In the genomic region with DNA sequence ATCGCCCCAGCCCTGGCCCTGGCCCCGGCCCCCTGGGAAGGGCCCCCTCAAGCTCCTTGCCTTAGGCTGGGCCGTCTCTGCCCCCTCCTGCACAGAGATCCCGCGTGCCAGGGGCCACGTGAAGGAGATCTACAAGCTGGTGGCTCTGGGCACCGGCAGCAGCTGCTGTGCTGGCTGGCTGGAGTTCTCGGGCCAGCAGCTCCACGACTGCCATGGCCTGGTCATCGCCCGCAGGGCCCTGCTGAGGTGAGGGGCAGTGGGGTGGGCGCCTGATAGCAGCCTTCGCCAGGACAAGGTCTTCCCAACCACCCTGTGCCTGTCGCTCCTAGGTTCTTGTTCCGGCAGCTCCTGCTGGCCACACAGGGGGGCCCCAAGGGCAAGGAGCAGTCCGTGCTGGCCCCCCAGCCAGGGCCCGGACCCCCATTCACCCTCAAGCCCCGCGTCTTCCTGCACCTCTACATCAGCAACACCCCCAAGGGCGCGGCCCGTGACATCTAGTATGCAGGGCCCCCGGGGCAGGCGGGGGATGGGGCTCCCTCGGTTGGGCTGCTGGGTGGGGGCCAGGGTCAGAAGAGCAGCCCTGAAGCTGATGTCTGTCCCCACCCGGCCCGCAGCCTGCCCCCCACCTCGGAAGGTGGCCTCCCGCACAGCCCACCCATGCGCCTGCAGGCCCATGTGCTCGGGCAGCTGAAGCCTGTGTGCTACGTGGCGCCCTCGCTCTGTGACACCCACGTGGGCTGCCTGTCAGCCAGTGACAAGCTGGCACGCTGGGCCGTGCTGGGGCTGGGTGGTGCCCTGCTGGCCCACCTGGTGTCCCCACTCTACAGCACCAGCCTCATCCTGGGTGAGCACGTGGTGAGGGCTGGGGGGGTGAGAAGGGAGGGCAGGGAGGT, we compare ENCODE assay signal across 15 cellular contexts. TPM values are rescaled to one million over a fixed set of nuclear protein-coding genes. Genes with fewer than 3 reads are reported as not detected.
DNase-seq lines count a peak whose midpoint lies in the region; ATAC-seq, FAIRE-seq and TF ChIP-seq lines count a peak whose summit lies in the region.
"Had no signal": no experiment of that assay in that cellular context is flagged by ENCODE, and none has a peak within 500 bp of the region (broad histone marks: within the 10 kb centered on the region; RNA-seq: fewer than 3 reads in every experiment).

No MANE protein-coding gene starts in this region.

- H3K9me3 ChIP-seq in HepG2 (ENCODE audit: low read length), result no peaks in the 10 kb centered on the region
- no peaks in the 10 kb centered on the region for H3K9me3 ChIP-seq in right lobe of liver
- no peaks in the 10 kb centered on the region for H3K9me3 ChIP-seq in hepatocyte (ENCODE audit: low read depth)
- H3K9me3 ChIP-seq in suprapubic skin, result no peaks in the 10 kb centered on the region

- peak; percentile 6 for ATAC-seq in HepG2
- ATAC-seq in right lobe of liver, result no peak
- no peak for ATAC-seq in GM21360 (IDR thresholded peaks at IDR 0.05; ENCODE audit: unreplicated experiment)

- intact Hi-C loops in HepG2 (cut with micrococcal nuclease; ENCODE audit: unreplicated experiment), result loop anchor here (5.0 kb wide), 1 partner anchor 533 kb away; no protein-coding TSS in a partner anchor
- intact Hi-C loops in right lobe of liver (cut with DNase I), result no loop called here
- intact Hi-C loops in CD14-positive monocyte (cut with micrococcal nuclease), result loop anchor here in 1 of 2 donors (10.0 kb wide), 1 partner anchor 51 kb away; the partner anchor contains the start of genes DNAAF1 and HSDL1

- TF ChIP-seq CTCF in HepG2 (CRISPR knock-in tag; IDR thresholded peaks at IDR 0.05) (no peak), right lobe of liver (IDR thresholded peaks at IDR 0.05) (no peak), hepatocyte (IDR thresholded peaks at IDR 0.05; ENCODE audit: poor library complexity) (no peak), suprapubic skin (IDR thresholded peaks at IDR 0.05) (no peak), CD14-positive monocyte (IDR thresholded peaks at IDR 0.05) (no peak)

- no peak for FAIRE-seq in HepG2 (lab: Jason Lieb, UNC)
- FAIRE-seq: GM12892 had no signal

- no peak for TF ChIP-seq EP300 in HepG2 (IDR thresholded peaks at IDR 0.05; ENCODE audit: low read depth in 2 of 2, low read length in 2 of 2)
- TF ChIP-seq EP300 in HepG2 (CRISPR knock-in tag; IDR thresholded peaks at IDR 0.05; ENCODE audit: borderline replicate concordance), result no peak
- no peak for TF ChIP-seq EP300 in suprapubic skin (IDR thresholded peaks at IDR 0.05)

- H4K20me1 ChIP-seq in HepG2 (ENCODE audit: insufficient read depth, low read length), result no peaks in the 10 kb centered on the region
- H4K20me1 ChIP-seq in hepatocyte (ENCODE audit: insufficient read depth, poor library complexity, severe bottlenecking), result no peaks in the 10 kb centered on the region

- H3K4me1 ChIP-seq in HepG2 (ENCODE audit: insufficient read depth, low read length), result no peaks in the 10 kb centered on the region
- no peaks in the 10 kb centered on the region for H3K4me1 ChIP-seq in right lobe of liver
- no peaks in the 10 kb centered on the region for H3K4me1 ChIP-seq in hepatocyte (ENCODE audit: insufficient read depth)
- peaks cover 42% of the 10 kb centered on the region for H3K4me1 ChIP-seq in suprapubic skin

- peaks cover 30% of the 10 kb centered on the region for H3K4me1 Mint-ChIP-seq in CD14-positive monocyte

- H3K79me2 ChIP-seq in HepG2 (ENCODE audit: insufficient read depth, low read length) (no peaks in the 10 kb centered on the region), hepatocyte (no peaks in the 10 kb centered on the region)

- no TSS peak for BruUV-seq in HepG2 (replicated peaks; lab: Mats Ljungman, UMichigan)

- no peak for TF ChIP-seq RAD21 in HepG2 (CRISPR knock-in tag; IDR thresholded peaks at IDR 0.05)

- H3K27me3 ChIP-seq in HepG2 (ENCODE audit: control insufficient read depth in 1 of 2, insufficient read depth in 2 of 2, low read length in 2 of 2) (peaks cover 25 to 77% of the 10 kb centered on the region in 2 experiments; a peak in 4 of 5 replicates), right lobe of liver (no peaks in the 10 kb centered on the region), hepatocyte (no peaks in the 10 kb centered on the region), suprapubic skin (no peaks in the 10 kb centered on the region)

- H3K27ac ChIP-seq in HepG2 (ENCODE audit: extremely low read length, insufficient read depth, low read length) (no peak overlapping the region), right lobe of liver (no peak overlapping the region), hepatocyte (no peak overlapping the region), suprapubic skin (no peak overlapping the region)
- H3K27ac ChIP-seq: RWPE1 had no signal

- no peak overlapping the region for H3K4me3 Mint-ChIP-seq in CD14-positive monocyte

- no peak for TF ChIP-seq POLR2A in HepG2 (IDR thresholded peaks at IDR 0.05; ENCODE audit: insufficient read depth in 1 of 2, low read depth in 2 of 2, low read length in 2 of 2)
- no peak for TF ChIP-seq POLR2A in right lobe of liver (IDR thresholded peaks at IDR 0.05)
- TF ChIP-seq POLR2A in suprapubic skin (IDR thresholded peaks at IDR 0.05), result no peak

- CTCF ChIA-PET in HepG2 (lab: Yijun Ruan, JAX; ENCODE audit: low intra/inter-chr PET ratio, low total read pairs), result no interaction called here

- H3K27ac Mint-ChIP-seq in CD14-positive monocyte, result no peak overlapping the region

- no peaks in the 10 kb centered on the region for H3K9me2 ChIP-seq in hepatocyte (replicated peaks; ENCODE audit: insufficient read depth)

- no peak overlapping the region for H3K4me2 ChIP-seq in HepG2 (ENCODE audit: low read depth, low read length)
- H3K4me2 ChIP-seq in hepatocyte, result no peak overlapping the region

- H3K9ac ChIP-seq in HepG2 (ENCODE audit: insufficient read depth, low read depth, low read length), result no peak overlapping the region

- H3K36me3 Mint-ChIP-seq in CD14-positive monocyte, result no peaks in the 10 kb centered on the region

- H3K9me3 Mint-ChIP-seq in CD14-positive monocyte, result no peaks in the 10 kb centered on the region

- no peaks in the 10 kb centered on the region for H3K36me3 ChIP-seq in HepG2 (replicated peaks in 1 of 2; ENCODE audit: control insufficient read depth in 1 of 2, insufficient read depth in 2 of 2, low read length in 2 of 2)
- H3K36me3 ChIP-seq in right lobe of liver, result no peaks in the 10 kb centered on the region
- no peaks in the 10 kb centered on the region for H3K36me3 ChIP-seq in hepatocyte (replicated peaks; ENCODE audit: insufficient read depth, low read depth)
- H3K36me3 ChIP-seq in suprapubic skin, result peaks cover 3% of the 10 kb centered on the region

- peaks cover 0 to 14% (median 5%) of the 10 kb centered on the region in 3 donors for H3K27me3 Mint-ChIP-seq in CD14-positive monocyte (ENCODE audit: low read depth in 3 of 3)

- WGBS in HepG2 (ENCODE audit: low lambda C conversion rate), result 42% methylated on average over 12 of the region's 38 CpGs
- WGBS in right lobe of liver (ENCODE audit: insufficient coverage, low coverage, low lambda C conversion rate, missing lambda C conversion rate), result no CpG with 5 or more reads among the region's 38 CpGs
- WGBS in hepatocyte (ENCODE audit: low lambda C conversion rate, missing lambda C conversion rate), result 89% methylated on average over 34 of the region's 38 CpGs
- WGBS in suprapubic skin, result 47% methylated on average over 3 of the region's 38 CpGs

- in situ Hi-C loops in HepG2 (cut with HindIII; ENCODE audit: extremely low pct_ligation_motif_present, low pct_unique_long_range_greater_than_20kb), result loop anchor here (25.0 kb wide), 1 partner anchor 233 kb away; the partner anchor contains the start of genes NECAB2 and OSGIN1

- DNase-seq in HepG2 (ENCODE audit: low spot score), result no peak
- DNase-seq in right lobe of liver, result no peak
- DNase-seq in hepatocyte (ENCODE audit: low spot score), result peak; percentile 4
- DNase-seq in suprapubic skin (ENCODE audit: low spot score in 2 of 2), result no peak
- no peak for DNase-seq in CD14-positive monocyte (ENCODE audit: low spot score)
- DNase-seq: 8988T, GOT3, KG1, NCI-H1417 treated with DMSO at 0.1 percent for 48 hours, NCI-H2029, NCI-H446 had no signal

- H2AFZ ChIP-seq in HepG2 (ENCODE audit: low read length), result no peak overlapping the region
- H2AFZ ChIP-seq in hepatocyte, result no peak overlapping the region

- H3K4me3 ChIP-seq in HepG2 (replicated peaks in 1 of 3; ENCODE audit: insufficient read depth in 1 of 3, low read depth in 2 of 3, low read length in 3 of 3) (no peak overlapping the region), right lobe of liver (no peak overlapping the region), hepatocyte (no peak overlapping the region), suprapubic skin (peak overlapping the region; percentile 43)

- POLR2A ChIA-PET in HepG2 (lab: Yijun Ruan, JAX), result no interaction called here

RNA-seq across cellular contexts. Expression of gene ADAD2, which starts 4.5 kb away (rescaled TPM):
- total RNA-seq in HepG2 (2016; rRNA removed; fragmentation: Illumina TruSeq; extraction: Trizol) (not detected in 2 replicates), right lobe of liver (1 to 10 TPM in 1 of 6 experiments, under 1 TPM in 1, not detected in 4; 0.87 to 1.0 TPM), hepatocyte (not detected in 2 replicates), suprapubic skin (1 to 10 TPM in 3 of 4 donors, not detected in 1; 1.9 to 2.6 (median 2.4) TPM)
- total RNA-seq in HepG2 (2016; cell fraction: cytosol; rRNA removed; fragmentation: Illumina TruSeq; extraction: Trizol; ENCODE audit: low read depth), result not detected in 2 replicates
- total RNA-seq in HepG2 (2016; cell fraction: insoluble cytoplasmic fraction; rRNA removed; fragmentation: Illumina TruSeq; extraction: Trizol), result not detected in 2 replicates
- not detected in 2 replicates for total RNA-seq in HepG2 (2016; cell fraction: membrane; rRNA removed; fragmentation: Illumina TruSeq; extraction: Trizol)
- total RNA-seq in HepG2 (2016; cell fraction: nucleus; rRNA removed; fragmentation: Illumina TruSeq; extraction: Trizol), result not detected in 2 replicates
- polyA plus RNA-seq in HepG2 (2011; rRNA removed) (not detected in 2 replicates), hepatocyte (0.30 TPM in 1 of 2 replicates, not detected in the other), CD14-positive monocyte (not detected)
- polyA plus RNA-seq in HepG2 (2011; cell fraction: cytosol; rRNA removed), result 0.03 TPM in 1 of 2 replicates, not detected in the other
- not detected in 2 replicates for polyA plus RNA-seq in HepG2 (2011; cell fraction: nucleus; rRNA removed)
- polyA plus RNA-seq in HepG2 (2012), result not detected in 2 replicates
- polyA plus RNA-seq in HepG2 (2016; cell fraction: cytosol; fragmentation: Illumina TruSeq; extraction: Trizol; ENCODE audit: low read depth), result not detected in 2 replicates
- polyA plus RNA-seq in HepG2 (2016; cell fraction: insoluble cytoplasmic fraction; fragmentation: Illumina TruSeq; extraction: Trizol; ENCODE audit: low read depth), result not detected in 2 replicates
- polyA plus RNA-seq in HepG2 (2016; cell fraction: membrane; fragmentation: Illumina TruSeq; extraction: Trizol; ENCODE audit: low read depth), result not detected in 2 replicates
- not detected in 2 replicates for polyA plus RNA-seq in HepG2 (2016; cell fraction: nucleus; fragmentation: Illumina TruSeq; extraction: Trizol; ENCODE audit: insufficient read depth, low read depth)
- polyA minus RNA-seq in HepG2 (2011; rRNA and poly(A)+ RNA removed; ENCODE audit: low replicate concordance), result not detected in 2 replicates
- not detected in 2 replicates for polyA minus RNA-seq in HepG2 (2011; cell fraction: cytosol; rRNA and poly(A)+ RNA removed)
- polyA minus RNA-seq in HepG2 (2011; cell fraction: nucleus; rRNA and poly(A)+ RNA removed), result not detected in 2 replicates
- polyA plus RNA-seq: BJ had no signal

RNA-seq across cellular contexts. Expression of gene TAF1C, which starts 8.6 kb away (rescaled TPM):
- 8.3 and 15.6 TPM in 2 replicates for total RNA-seq in HepG2 (2016; rRNA removed; fragmentation: Illumina TruSeq; extraction: Trizol)
- total RNA-seq in HepG2 (2016; cell fraction: cytosol; rRNA removed; fragmentation: Illumina TruSeq; extraction: Trizol; ENCODE audit: low read depth), result 9.0 and 11.9 TPM in 2 replicates
- total RNA-seq in HepG2 (2016; cell fraction: insoluble cytoplasmic fraction; rRNA removed; fragmentation: Illumina TruSeq; extraction: Trizol), result 5.7 and 17.7 TPM in 2 replicates
- 9.2 and 10.3 TPM in 2 replicates for total RNA-seq in HepG2 (2016; cell fraction: membrane; rRNA removed; fragmentation: Illumina TruSeq; extraction: Trizol)
- total RNA-seq in HepG2 (2016; cell fraction: nucleus; rRNA removed; fragmentation: Illumina TruSeq; extraction: Trizol), result 33.5 and 39.8 TPM in 2 replicates
- polyA plus RNA-seq in HepG2 (2011; rRNA removed), result 20.8 and 25.2 TPM in 2 replicates
- polyA plus RNA-seq in HepG2 (2011; cell fraction: cytosol; rRNA removed), result 6.5 and 8.8 TPM in 2 replicates
- 318 and 424 TPM in 2 replicates for polyA plus RNA-seq in HepG2 (2011; cell fraction: nucleus; rRNA removed)
- 24.5 and 34.3 TPM in 2 replicates for polyA plus RNA-seq in HepG2 (2012)
- polyA plus RNA-seq in HepG2 (2016; cell fraction: cytosol; fragmentation: Illumina TruSeq; extraction: Trizol; ENCODE audit: low read depth), result 1.1 and 1.7 TPM in 2 replicates
- 9.1 and 13.0 TPM in 2 replicates for polyA plus RNA-seq in HepG2 (2016; cell fraction: insoluble cytoplasmic fraction; fragmentation: Illumina TruSeq; extraction: Trizol; ENCODE audit: low read depth)
- polyA plus RNA-seq in HepG2 (2016; cell fraction: membrane; fragmentation: Illumina TruSeq; extraction: Trizol; ENCODE audit: low read depth), result 1.9 and 2.6 TPM in 2 replicates
- polyA plus RNA-seq in HepG2 (2016; cell fraction: nucleus; fragmentation: Illumina TruSeq; extraction: Trizol; ENCODE audit: insufficient read depth, low read depth), result 119 and 132 TPM in 2 replicates
- polyA minus RNA-seq in HepG2 (2011; rRNA and poly(A)+ RNA removed; ENCODE audit: low replicate concordance), result 40.8 and 57.1 TPM in 2 replicates
- polyA minus RNA-seq in HepG2 (2011; cell fraction: cytosol; rRNA and poly(A)+ RNA removed), result 4.0 and 5.1 TPM in 2 replicates
- polyA minus RNA-seq in HepG2 (2011; cell fraction: nucleus; rRNA and poly(A)+ RNA removed), result 62.5 and 75.1 TPM in 2 replicates
- total RNA-seq in right lobe of liver, result 10 to 100 TPM; 11.0 to 28.3 (median 19.3) TPM
- 30.2 and 32.8 TPM in 2 replicates for total RNA-seq in hepatocyte
- 39.2 and 58.0 TPM in 2 replicates for polyA plus RNA-seq in hepatocyte
- total RNA-seq in suprapubic skin, result 10 to 100 TPM; 46.7 to 75.5 (median 55.2) TPM
- polyA plus RNA-seq in CD14-positive monocyte, result 1 to 10 TPM; 4.0 to 4.5 TPM

RNA-seq across cellular contexts. Expression of gene KCNG4, which starts 44.4 kb away (rescaled TPM):
- not detected in 2 replicates for total RNA-seq in HepG2 (2016; rRNA removed; fragmentation: Illumina TruSeq; extraction: Trizol)
- total RNA-seq in HepG2 (2016; cell fraction: cytosol; rRNA removed; fragmentation: Illumina TruSeq; extraction: Trizol; ENCODE audit: low read depth), result not detected in 2 replicates
- not detected in 2 replicates for total RNA-seq in HepG2 (2016; cell fraction: insoluble cytoplasmic fraction; rRNA removed; fragmentation: Illumina TruSeq; extraction: Trizol)
- total RNA-seq in HepG2 (2016; cell fraction: membrane; rRNA removed; fragmentation: Illumina TruSeq; extraction: Trizol), result not detected in 2 replicates
- total RNA-seq in HepG2 (2016; cell fraction: nucleus; rRNA removed; fragmentation: Illumina TruSeq; extraction: Trizol), result not detected in 2 replicates
- not detected in 2 replicates for polyA plus RNA-seq in HepG2 (2011; rRNA removed)
- polyA plus RNA-seq in HepG2 (2011; cell fraction: cytosol; rRNA removed), result not detected in 2 replicates
- not detected in 2 replicates for polyA plus RNA-seq in HepG2 (2011; cell fraction: nucleus; rRNA removed)
- not detected in 2 replicates for polyA plus RNA-seq in HepG2 (2012)
- not detected in 2 replicates for polyA plus RNA-seq in HepG2 (2016; cell fraction: cytosol; fragmentation: Illumina TruSeq; extraction: Trizol; ENCODE audit: low read depth)
- not detected in 2 replicates for polyA plus RNA-seq in HepG2 (2016; cell fraction: insoluble cytoplasmic fraction; fragmentation: Illumina TruSeq; extraction: Trizol; ENCODE audit: low read depth)
- polyA plus RNA-seq in HepG2 (2016; cell fraction: membrane; fragmentation: Illumina TruSeq; extraction: Trizol; ENCODE audit: low read depth), result not detected in 2 replicates
- polyA plus RNA-seq in HepG2 (2016; cell fraction: nucleus; fragmentation: Illumina TruSeq; extraction: Trizol; ENCODE audit: insufficient read depth, low read depth), result not detected in 2 replicates
- polyA minus RNA-seq in HepG2 (2011; rRNA and poly(A)+ RNA removed; ENCODE audit: low replicate concordance), result 0.02 TPM in 1 of 2 replicates, not detected in the other
- polyA minus RNA-seq in HepG2 (2011; cell fraction: cytosol; rRNA and poly(A)+ RNA removed), result not detected in 2 replicates
- polyA minus RNA-seq in HepG2 (2011; cell fraction: nucleus; rRNA and poly(A)+ RNA removed), result not detected in 2 replicates
- total RNA-seq in right lobe of liver, result not detected
- total RNA-seq in hepatocyte, result not detected in 2 replicates
- not detected in 2 replicates for polyA plus RNA-seq in hepatocyte
- not detected for total RNA-seq in suprapubic skin
- polyA plus RNA-seq in CD14-positive monocyte, result not detected
- polyA plus RNA-seq: BJ had no signal

RNA-seq across cellular contexts. Expression of gene DNAAF1, which starts 50.3 kb away (rescaled TPM):
- total RNA-seq in HepG2 (2016; rRNA removed; fragmentation: Illumina TruSeq; extraction: Trizol), result 0.04 TPM in 1 of 2 replicates, not detected in the other
- total RNA-seq in HepG2 (2016; cell fraction: cytosol; rRNA removed; fragmentation: Illumina TruSeq; extraction: Trizol; ENCODE audit: low read depth), result not detected in 2 replicates
- total RNA-seq in HepG2 (2016; cell fraction: insoluble cytoplasmic fraction; rRNA removed; fragmentation: Illumina TruSeq; extraction: Trizol), result 0.09 TPM in 1 of 2 replicates, not detected in the other
- total RNA-seq in HepG2 (2016; cell fraction: membrane; rRNA removed; fragmentation: Illumina TruSeq; extraction: Trizol), result 0.21 and 0.28 TPM in 2 replicates
- total RNA-seq in HepG2 (2016; cell fraction: nucleus; rRNA removed; fragmentation: Illumina TruSeq; extraction: Trizol), result 0.22 and 0.25 TPM in 2 replicates
- polyA plus RNA-seq in HepG2 (2011; rRNA removed), result 0.07 TPM in 1 of 2 replicates, not detected in the other
- not detected in 2 replicates for polyA plus RNA-seq in HepG2 (2011; cell fraction: cytosol; rRNA removed)
- polyA plus RNA-seq in HepG2 (2011; cell fraction: nucleus; rRNA removed), result 0.10 and 0.48 TPM in 2 replicates
- 0.09 TPM in 1 of 2 replicates, not detected in the other for polyA plus RNA-seq in HepG2 (2012)
- not detected in 2 replicates for polyA plus RNA-seq in HepG2 (2016; cell fraction: cytosol; fragmentation: Illumina TruSeq; extraction: Trizol; ENCODE audit: low read depth)
- not detected in 2 replicates for polyA plus RNA-seq in HepG2 (2016; cell fraction: insoluble cytoplasmic fraction; fragmentation: Illumina TruSeq; extraction: Trizol; ENCODE audit: low read depth)
- polyA plus RNA-seq in HepG2 (2016; cell fraction: membrane; fragmentation: Illumina TruSeq; extraction: Trizol; ENCODE audit: low read depth), result not detected in 2 replicates
- polyA plus RNA-seq in HepG2 (2016; cell fraction: nucleus; fragmentation: Illumina TruSeq; extraction: Trizol; ENCODE audit: insufficient read depth, low read depth), result 0.35 and 0.44 TPM in 2 replicates
- 0.37 TPM in 1 of 2 replicates, not detected in the other for polyA minus RNA-seq in HepG2 (2011; rRNA and poly(A)+ RNA removed; ENCODE audit: low replicate concordance)
- not detected in 2 replicates for polyA minus RNA-seq in HepG2 (2011; cell fraction: cytosol; rRNA and poly(A)+ RNA removed)
- 0.37 TPM in 1 of 2 replicates, not detected in the other for polyA minus RNA-seq in HepG2 (2011; cell fraction: nucleus; rRNA and poly(A)+ RNA removed)
- 1 to 10 TPM in 3 of 6 experiments, under 1 TPM in 1, not detected in 2; 0.37 to 5.6 (median 2.1) TPM for total RNA-seq in right lobe of liver
- 0.13 and 0.16 TPM in 2 replicates for total RNA-seq in hepatocyte
- 0.12 and 0.31 TPM in 2 replicates for polyA plus RNA-seq in hepatocyte
- under 1 TPM in 2 of 4 donors, not detected in 2; 0.72 to 0.89 TPM for total RNA-seq in suprapubic skin
- polyA plus RNA-seq in CD14-positive monocyte, result under 1 TPM in 1 of 2 donors, not detected in 1; 0.23 TPM
- polyA plus RNA-seq: BJ had no signal

RNA-seq across cellular contexts. Expression of gene HSDL1, which starts 50.5 kb away (rescaled TPM):
- total RNA-seq in HepG2 (2016; rRNA removed; fragmentation: Illumina TruSeq; extraction: Trizol) (41.0 and 49.7 TPM in 2 replicates), right lobe of liver (1 to 10 TPM; 4.3 to 8.1 (median 6.2) TPM), hepatocyte (24.9 and 26.7 TPM in 2 replicates), suprapubic skin (10 to 100 TPM in 3 of 4 donors, 1 to 10 TPM in 1; 8.3 to 22.8 (median 12.4) TPM)
- 7.8 and 9.0 TPM in 2 replicates for total RNA-seq in HepG2 (2016; cell fraction: cytosol; rRNA removed; fragmentation: Illumina TruSeq; extraction: Trizol; ENCODE audit: low read depth)
- 44.0 and 52.4 TPM in 2 replicates for total RNA-seq in HepG2 (2016; cell fraction: insoluble cytoplasmic fraction; rRNA removed; fragmentation: Illumina TruSeq; extraction: Trizol)
- total RNA-seq in HepG2 (2016; cell fraction: membrane; rRNA removed; fragmentation: Illumina TruSeq; extraction: Trizol), result 24.0 and 24.1 TPM in 2 replicates
- 44.3 and 51.5 TPM in 2 replicates for total RNA-seq in HepG2 (2016; cell fraction: nucleus; rRNA removed; fragmentation: Illumina TruSeq; extraction: Trizol)
- polyA plus RNA-seq in HepG2 (2011; rRNA removed) (38.5 and 49.2 TPM in 2 replicates), hepatocyte (14.3 and 20.1 TPM in 2 replicates), CD14-positive monocyte (1 to 10 TPM; 7.3 to 8.0 TPM)
- polyA plus RNA-seq in HepG2 (2011; cell fraction: cytosol; rRNA removed), result 16.7 and 25.9 TPM in 2 replicates
- 63.7 and 74.4 TPM in 2 replicates for polyA plus RNA-seq in HepG2 (2011; cell fraction: nucleus; rRNA removed)
- 37.4 and 44.3 TPM in 2 replicates for polyA plus RNA-seq in HepG2 (2012)
- 4.0 and 5.2 TPM in 2 replicates for polyA plus RNA-seq in HepG2 (2016; cell fraction: cytosol; fragmentation: Illumina TruSeq; extraction: Trizol; ENCODE audit: low read depth)
- 31.8 and 35.8 TPM in 2 replicates for polyA plus RNA-seq in HepG2 (2016; cell fraction: insoluble cytoplasmic fraction; fragmentation: Illumina TruSeq; extraction: Trizol; ENCODE audit: low read depth)
- polyA plus RNA-seq in HepG2 (2016; cell fraction: membrane; fragmentation: Illumina TruSeq; extraction: Trizol; ENCODE audit: low read depth), result 9.4 and 9.5 TPM in 2 replicates
- polyA plus RNA-seq in HepG2 (2016; cell fraction: nucleus; fragmentation: Illumina TruSeq; extraction: Trizol; ENCODE audit: insufficient read depth, low read depth), result 82.3 and 86.1 TPM in 2 replicates
- 16.9 and 31.3 TPM in 2 replicates for polyA minus RNA-seq in HepG2 (2011; rRNA and poly(A)+ RNA removed; ENCODE audit: low replicate concordance)
- polyA minus RNA-seq in HepG2 (2011; cell fraction: cytosol; rRNA and poly(A)+ RNA removed), result 17.4 and 22.4 TPM in 2 replicates
- 37.8 and 49.3 TPM in 2 replicates for polyA minus RNA-seq in HepG2 (2011; cell fraction: nucleus; rRNA and poly(A)+ RNA removed)
